In genomic region chr16:85316944-85317343, GRCh38 we compare ENCODE assay signal across 18 cellular contexts.
DNase-seq lines count a peak whose midpoint lies in the region; ATAC-seq and TF ChIP-seq lines count a peak whose summit lies in the region.
"Had no signal": no experiment of that assay in that cellular context is flagged by ENCODE, and none has a peak within 500 bp of the region (broad histone marks: within the 10 kb centered on the region; RNA-seq: fewer than 3 reads in every experiment).

No MANE protein-coding gene starts in this region.

- H3K4me3 ChIP-seq in BLaER1 (no peak overlapping the region), HEK293 (ENCODE audit: low read depth, low read length) (no peak overlapping the region), body of pancreas (no peak overlapping the region), MM.1S (ENCODE audit: low read length) (no peak overlapping the region)
- H3K4me3 ChIP-seq: A549 had no signal

- no peaks in the 10 kb centered on the region for H3K9me3 ChIP-seq in BLaER1
- H3K9me3 ChIP-seq in HEK293 (ENCODE audit: control insufficient read depth, insufficient read depth, low read depth, low read length), result no peaks in the 10 kb centered on the region
- H3K9me3 ChIP-seq in body of pancreas, result no peaks in the 10 kb centered on the region
- H3K9me3 ChIP-seq in MM.1S (replicated peaks; ENCODE audit: insufficient read depth, low read length), result no peaks in the 10 kb centered on the region
- H3K9me3 ChIP-seq: A549, Caco-2, SK-N-SH had no signal

- H3K27ac Mint-ChIP-seq in nephron, result peak overlapping the region in 2 of 3 experiments; percentile 57 to 64
- H3K27ac Mint-ChIP-seq: B cell; CD4-positive, alpha-beta T cell; HFFc6 had no signal

- TF ChIP-seq POLR2A in body of pancreas (IDR thresholded peaks at IDR 0.05), result no peak

- no peaks in the 10 kb centered on the region for H3K36me3 Mint-ChIP-seq in nephron (ENCODE audit: low read depth)

- DNase-seq in body of pancreas (peak; percentile 47 to 75 (median 67)), amniotic stem cell (lab: John Stamatoyannopoulos, UW) (no peak), MM.1S (no peak)
- no peak for DNase-seq in stimulated activated CD4-positive, alpha-beta T cell treated with anti-CD3 and anti-CD28 coated beads, Interleukin-2, amount 100 ng/mL, for 48 hours
- DNase-seq: DMS79 treated with DMSO at 0.1 percent for 48 hours, NCI-H2107, NCI-H446 treated with DMSO at 0.1 percent for 48 hours had no signal

- H3K4me3 Mint-ChIP-seq in nephron, result no peak overlapping the region
- H3K4me3 Mint-ChIP-seq: B cell; CD4-positive, alpha-beta T cell; HFFc6 had no signal

- H3K4me1 Mint-ChIP-seq in nephron, result peaks cover 80% of the 10 kb centered on the region

- H4K20me1 ChIP-seq in BLaER1 (no peaks in the 10 kb centered on the region), MM.1S (ENCODE audit: insufficient read depth, low read length) (no peaks in the 10 kb centered on the region)

- H3K9me2 ChIP-seq in MM.1S (replicated peaks; ENCODE audit: insufficient read depth, low read length), result no peaks in the 10 kb centered on the region
- H3K9me2 ChIP-seq: SK-N-SH had no signal

- TF ChIP-seq CTCF in HEK293 (tag by site-specific recombination; IDR thresholded peaks at IDR 0.05) (no peak), body of pancreas (IDR thresholded peaks at IDR 0.05) (no peak), nephron (IDR thresholded peaks at IDR 0.05; ENCODE audit: unreplicated experiment in 3 of 3) (no peak), MM.1S (IDR thresholded peaks at IDR 0.05; ENCODE audit: low read length) (no peak)

- ATAC-seq in body of pancreas, result peak; percentile 33
- no peak for ATAC-seq in GM21515 (IDR thresholded peaks at IDR 0.05; ENCODE audit: unreplicated experiment)

- H2AFZ ChIP-seq in MM.1S (ENCODE audit: low read length), result no peak overlapping the region

- no peaks in the 10 kb centered on the region for H3K79me2 ChIP-seq in MM.1S (ENCODE audit: low read length)

- H3K27ac ChIP-seq in BLaER1 (peak overlapping the region; percentile 54; the same call in 1 of the 2 replicates), HEK293 (ENCODE audit: extremely low read depth, low read depth, low read length) (no peak overlapping the region), body of pancreas (peak overlapping the region; percentile 87 to 97 (median 93)), MM.1S (ENCODE audit: low read length) (no peak overlapping the region)
- H3K27ac ChIP-seq: A549, KMS-11 had no signal

- H3K9ac ChIP-seq in BLaER1 (no peak overlapping the region; the same call in 1 of the 2 replicates), MM.1S (ENCODE audit: low read length) (no peak overlapping the region)
- H3K9ac ChIP-seq: KMS-11, SK-N-SH had no signal

- H3K4me2 ChIP-seq in BLaER1, result peak overlapping the region; percentile 98
- no peak overlapping the region for H3K4me2 ChIP-seq in MM.1S (ENCODE audit: low read depth, low read length)
- H3K4me2 ChIP-seq: KMS-11, SK-N-SH had no signal

- H3K36me3 ChIP-seq in BLaER1 (no peaks in the 10 kb centered on the region), HEK293 (ENCODE audit: control insufficient read depth in 2 of 2, insufficient read depth in 1 of 2, low read length in 2 of 2) (no peaks in the 10 kb centered on the region), body of pancreas (replicated peaks in 1 of 2; ENCODE audit: insufficient read depth in 1 of 2, low read depth in 2 of 2) (no peaks in the 10 kb centered on the region), MM.1S (replicated peaks; ENCODE audit: insufficient read depth, low read length) (no peaks in the 10 kb centered on the region)

- H3F3A ChIP-seq in MM.1S (ENCODE audit: insufficient read depth, low read length), result no peaks in the 10 kb centered on the region

- CTCF ChIA-PET in HEK293 (lab: Yijun Ruan, JAX), result interaction anchor here (1.1 kb wide), 1 partner anchor 14 kb away, joined by 3 read pairs; no protein-coding TSS in a partner anchor

- peaks cover 99% of the 10 kb centered on the region for H3K4me1 ChIP-seq in BLaER1
- peaks cover 3% of the 10 kb centered on the region; the same call in 1 of the 2 replicates for H3K4me1 ChIP-seq in HEK293 (ENCODE audit: control insufficient read depth, insufficient read depth, low read length)
- H3K4me1 ChIP-seq in body of pancreas, result peaks cover 60% of the 10 kb centered on the region
- no peaks in the 10 kb centered on the region for H3K4me1 ChIP-seq in MM.1S (ENCODE audit: low read length)
- H3K4me1 ChIP-seq: Caco-2 had no signal

- POLR2A ChIA-PET in HEK293 (lab: Yijun Ruan, JAX), result no interaction called here

- WGBS in body of pancreas, 2 donors, result 0 to 43% methylated on average over 1 to 9 of the region's 9 CpGs

- H3K27me3 Mint-ChIP-seq in nephron (ENCODE audit: low read depth), result peaks cover 8% of the 10 kb centered on the region
- H3K27me3 Mint-ChIP-seq: B cell; CD4-positive, alpha-beta T cell had no signal

- H3K9me3 Mint-ChIP-seq in nephron, result no peaks in the 10 kb centered on the region
- H3K9me3 Mint-ChIP-seq: CD4-positive, alpha-beta T cell; HFFc6 had no signal

- intact Hi-C loops in body of pancreas (cut with DNase I), result no loop called here

- H3K27me3 ChIP-seq in BLaER1, result no peaks in the 10 kb centered on the region
- H3K27me3 ChIP-seq in body of pancreas, result no peaks in the 10 kb centered on the region
- peaks cover 86% of the 10 kb centered on the region for H3K27me3 ChIP-seq in MM.1S (replicated peaks; ENCODE audit: insufficient read depth, low read length)

TF ChIP-seq in HEK293, 187 proteins besides CTCF, POLR2A, EP300 and RAD21:
- TF ChIP-seq SCRT2 (tag by site-specific recombination; IDR thresholded peaks at IDR 0.05) (peak; percentile 66), ZIC2 (tag by site-specific recombination; IDR thresholded peaks at IDR 0.05) (no peak), YY2 (tag by site-specific recombination; IDR thresholded peaks at IDR 0.05) (no peak)

Comparison
In these comparisons a context has a peak if more than half of its experiments do, and no peak if none do; other contexts are left out.
1. H3K27ac ChIP-seq: peak in BLaER1 (single experiment) and body of pancreas (4 of 4); none in HEK293 (single experiment) and MM.1S (single experiment).
2. DNase-seq: peak in body of pancreas (4 of 4); none in amniotic stem cell (single experiment), stimulated activated CD4-positive, alpha-beta T cell treated with anti-CD3 and anti-CD28 coated beads, Interleukin-2, amount 100 ng/mL, for 48 hours (0 of 2) and MM.1S (single experiment).